ENCODE assay signal across 19 cellular contexts in genomic region chr15:48046813-48047483, GRCh38.
A peak's percentile ranks its signal among the peaks of the same experiment; 100 is the strongest.
DNase-seq lines count a peak whose midpoint lies in the region; ATAC-seq and TF ChIP-seq lines count a peak whose summit lies in the region.
"Had no signal": no experiment of that assay in that cellular context is flagged by ENCODE, and none has a peak within 500 bp of the region (broad histone marks: within the 10 kb centered on the region; RNA-seq: fewer than 3 reads in every experiment).

No MANE protein-coding gene starts in this region.

- TF ChIP-seq CTCF in HEK293 (tag by site-specific recombination; IDR thresholded peaks at IDR 0.05) (no peak), glutamatergic neuron (IDR thresholded peaks at IDR 0.05; ENCODE audit: partially characterized antibody, unreplicated experiment) (no peak), MCF 10A (IDR thresholded peaks at IDR 0.05; ENCODE audit: unreplicated experiment) (no peak)

- no peak for ATAC-seq in GM19035 (IDR thresholded peaks at IDR 0.05; ENCODE audit: unreplicated experiment)
- ATAC-seq: pancreas, T-cell had no signal

- no peak overlapping the region for H3K27ac Mint-ChIP-seq in glutamatergic neuron (ENCODE audit: unreplicated experiment)
- H3K27ac Mint-ChIP-seq in MCF 10A (ENCODE audit: low read depth, unreplicated experiment) = no peak overlapping the region
- H3K27ac Mint-ChIP-seq: activated naive CD8-positive, alpha-beta T cell; memory B cell; T-cell had no signal

- H3K4me1 Mint-ChIP-seq in glutamatergic neuron (ENCODE audit: low read depth, unreplicated experiment) (no peaks in the 10 kb centered on the region), MCF 10A (ENCODE audit: insufficient read depth, unreplicated experiment) (no peaks in the 10 kb centered on the region)
- H3K4me1 Mint-ChIP-seq: memory B cell, T-cell had no signal

- DNase-seq in COLO829 (ENCODE audit: low spot score) = peak; percentile 20
- peak; percentile 92 for DNase-seq in NCI-H69 (lab: John Stamatoyannopoulos, UW)
- no peak for DNase-seq in glutamatergic neuron
- no peak for DNase-seq in activated CD4-positive, alpha-beta T cell treated with anti-CD3 and anti-CD28 coated beads, Interleukin-2, amount 50 U/mL, for 48 hours
- DNase-seq in MCF 10A (ENCODE audit: unreplicated experiment) = no peak
- DNase-seq: activated CD8-positive, alpha-beta memory T cell treated with anti-CD3 and anti-CD28 coated beads, Interleukin-2, amount 50 U/mL, for 48 hours; effector CD4-positive, alpha-beta T cell; MG63; NCI-H526 treated with DMSO at 0.1 percent for 48 hours; pancreas; RPMI8226; spleen; stomach; T-cell had no signal

- H3K4me3 Mint-ChIP-seq in glutamatergic neuron (ENCODE audit: unreplicated experiment) (no peak overlapping the region), MCF 10A (ENCODE audit: unreplicated experiment) (no peak overlapping the region)
- H3K4me3 Mint-ChIP-seq: activated naive CD8-positive, alpha-beta T cell; memory B cell; T-cell had no signal

- H3K9me3 ChIP-seq in HEK293 (ENCODE audit: control insufficient read depth, insufficient read depth, low read depth, low read length) = no peaks in the 10 kb centered on the region
- H3K9me3 ChIP-seq in iPS-20b (ENCODE audit: insufficient read depth, low read depth, low read length) = peaks cover 12% of the 10 kb centered on the region; the same call in 1 of the 2 replicates
- H3K9me3 ChIP-seq: MG63, pancreas, stomach had no signal

- no TSS peak for BruUV-seq in MCF 10A (replicated peaks; lab: Mats Ljungman, UMichigan)

- peak overlapping the region; percentile 50; the same call in 1 of the 2 replicates for H3K9ac ChIP-seq in iPS-20b (ENCODE audit: low read depth, low read length)

- H3K27ac ChIP-seq in HEK293 (ENCODE audit: extremely low read depth, low read depth, low read length) (no peak overlapping the region), iPS-20b (ENCODE audit: low read length) (peak overlapping the region; percentile 48)
- H3K27ac ChIP-seq: pancreas, spleen, stomach had no signal

- H3K36me3 Mint-ChIP-seq in glutamatergic neuron (ENCODE audit: unreplicated experiment) (no peaks in the 10 kb centered on the region), MCF 10A (ENCODE audit: insufficient read depth, unreplicated experiment) (no peaks in the 10 kb centered on the region)
- H3K36me3 Mint-ChIP-seq: activated naive CD8-positive, alpha-beta T cell; memory B cell; T-cell had no signal

- H3K27me3 ChIP-seq in iPS-20b (ENCODE audit: insufficient read depth, low read length) = no peaks in the 10 kb centered on the region
- H3K27me3 ChIP-seq: MG63, pancreas, stomach had no signal

- no peak overlapping the region for H3K4me3 ChIP-seq in HEK293 (ENCODE audit: low read depth, low read length)
- H3K4me3 ChIP-seq in iPS-20b (ENCODE audit: low read length) = peak overlapping the region; percentile 18; the same call in 1 of the 2 replicates
- H3K4me3 ChIP-seq: MG63, pancreas, spleen, stomach had no signal

- no peaks in the 10 kb centered on the region for H3K27me3 Mint-ChIP-seq in glutamatergic neuron (ENCODE audit: unreplicated experiment)
- no peaks in the 10 kb centered on the region for H3K27me3 Mint-ChIP-seq in MCF 10A (ENCODE audit: insufficient read depth, unreplicated experiment)

- H3K9me3 Mint-ChIP-seq in glutamatergic neuron (ENCODE audit: unreplicated experiment) (peaks cover 2% of the 10 kb centered on the region), MCF 10A (ENCODE audit: unreplicated experiment) (no peaks in the 10 kb centered on the region)

- H3K4me1 ChIP-seq in HEK293 (ENCODE audit: control insufficient read depth, insufficient read depth, low read length) = 0 out of 2 replicates have a peak, but pooled peaks cover 3% of the 10 kb centered on the region
- H3K4me1 ChIP-seq in iPS-20b (ENCODE audit: insufficient read depth, low read length) = peaks cover 18% of the 10 kb centered on the region; the same call in 1 of the 2 replicates
- H3K4me1 ChIP-seq: pancreas, spleen, stomach had no signal

- CTCF ChIA-PET in HEK293 (lab: Yijun Ruan, JAX) (no interaction called here), MCF 10A (lab: Yijun Ruan, JAX) (no interaction called here)

- intact Hi-C loops in MCF 10A (cut with micrococcal nuclease) = no loop called here

- H3K36me3 ChIP-seq in HEK293 (ENCODE audit: control insufficient read depth in 2 of 2, insufficient read depth in 1 of 2, low read length in 2 of 2) (no peaks in the 10 kb centered on the region), iPS-20b (ENCODE audit: insufficient read depth, low read depth, low read length) (no peaks in the 10 kb centered on the region)
- H3K36me3 ChIP-seq: MG63, pancreas, spleen, stomach had no signal

- POLR2A ChIA-PET in HEK293 (lab: Yijun Ruan, JAX) (no interaction called here), MCF 10A (lab: Yijun Ruan, JAX) (no interaction called here)

TF ChIP-seq in HEK293, 187 proteins besides CTCF, POLR2A, EP300 and RAD21:
- TF ChIP-seq PRDM10 (tag by site-specific recombination; IDR thresholded peaks at IDR 0.05) (0 out of 2 replicates have a peak, but pooled peaks have one; percentile 12), INSM2 (tag by site-specific recombination; IDR thresholded peaks at IDR 0.05) (no peak), ZNF501 (tag by site-specific recombination; IDR thresholded peaks at IDR 0.05) (no peak), KLF9 (tag by site-specific recombination; IDR thresholded peaks at IDR 0.05; ENCODE audit: low read depth) (no peak), BCL6B (tag by site-specific recombination; IDR thresholded peaks at IDR 0.05) (peak; percentile 35; the same call in 1 of the 2 replicates)

Comparison
In these comparisons a context has a peak if more than half of its experiments do, and no peak if none do; other contexts are left out.
1. DNase-seq: peak in COLO829 (single experiment) and NCI-H69 (single experiment); none in glutamatergic neuron (single experiment), activated CD4-positive, alpha-beta T cell treated with anti-CD3 and anti-CD28 coated beads, Interleukin-2, amount 50 U/mL, for 48 hours (0 of 2) and MCF 10A (single experiment).